Comparison of ENCODE assay signal across 7 cellular contexts in genomic region chr1:157352216-157352615, GRCh38.
"Had no signal": no experiment of that assay in that cellular context is flagged by ENCODE, and none has a peak within 500 bp of the region (broad histone marks: within the 10 kb centered on the region; RNA-seq: fewer than 3 reads in every experiment).

No MANE protein-coding gene starts in this region.

- H3K27ac Mint-ChIP-seq: GM23338, H9 had no signal

- H3K4me3 Mint-ChIP-seq: GM23338, H9 had no signal

- ATAC-seq: GM23338 had no signal

- DNase-seq: H9, HCEC 1CT, IMR-90 had no signal

- H3K4me2 ChIP-seq: GM23338 had no signal

- H2AFZ ChIP-seq: GM23338 had no signal

- H3K4me1 Mint-ChIP-seq: GM23338 had no signal

- H3K4me3 ChIP-seq: GM23338 had no signal

- FAIRE-seq: H1, H54, HTR-8/SVneo had no signal
